In genomic region chr17:1467898-1468492, GRCh38 we compare ENCODE assay signal across 20 cellular contexts. TPM values are rescaled to one million over a fixed set of nuclear protein-coding genes. Genes with fewer than 3 reads are reported as not detected.
DNase-seq lines count a peak whose midpoint lies in the region; ATAC-seq and TF ChIP-seq lines count a peak whose summit lies in the region.
"Had no signal": no experiment of that assay in that cellular context is flagged by ENCODE, and none has a peak within 500 bp of the region (broad histone marks: within the 10 kb centered on the region; RNA-seq: fewer than 3 reads in every experiment).

No MANE protein-coding gene starts in this region.

- H3K27me3 Mint-ChIP-seq in activated T-cell treated with anti-CD3 and anti-CD28 coated beads, Interleukin-2, amount 50 U/mL, for 72 hours (ENCODE audit: low read depth): peaks cover 27% of the 10 kb centered on the region

- intact Hi-C loops in uterus (cut with DNase I; ENCODE audit: low total_unique reads): no loop called here

- no peak overlapping the region for H3K27ac Mint-ChIP-seq in activated T-cell treated with anti-CD3 and anti-CD28 coated beads, Interleukin-2, amount 50 U/mL, for 72 hours
- H3K27ac Mint-ChIP-seq: CD8-positive, alpha-beta memory T cell; immature natural killer cell had no signal

- H3K36me3 ChIP-seq in uterus: no peaks in the 10 kb centered on the region

- DNase-seq in activated T-cell treated with anti-CD3 and anti-CD28 coated beads, Interleukin-2, amount 50 U/mL, for 1 hour: peak; percentile 15
- no peak for DNase-seq in activated T-cell treated with anti-CD3 and anti-CD28 coated beads, Interleukin-2, amount 50 U/mL, for 72 hours
- DNase-seq in choroid plexus epithelial cell (ENCODE audit: low read depth) (peak; percentile 78), mucosa of gallbladder (ENCODE audit: low spot score) (peak; percentile 40), uterus (peak; percentile 69 to 73), retina (no peak)
- DNase-seq: activated naive CD4-positive, alpha-beta T cell treated with Interleukin-2 at 50 U/mL for 16 hours; CD8-positive, alpha-beta memory T cell; immature natural killer cell; NCI-H1436; NCI-H446 treated with DMSO at 0.1 percent for 48 hours; stimulated activated CD8-positive, alpha-beta memory T cell treated with anti-CD3 and anti-CD28 coated beads, Interleukin-4, amount 100 ng/mL, for 48 hours; SW 1271 had no signal

- no peak for ATAC-seq in activated T-cell treated with anti-CD3 and anti-CD28 coated beads, Interleukin-2, amount 50 U/mL, for 72 hours (replicated peaks in 1 of 2)
- ATAC-seq in HG03280 (IDR thresholded peaks at IDR 0.05; ENCODE audit: unreplicated experiment) (no peak), HG02798 (IDR thresholded peaks at IDR 0.05; ENCODE audit: poor library complexity, unreplicated experiment) (no peak)
- ATAC-seq: Panc1 had no signal

- H3K9me3 Mint-ChIP-seq in activated T-cell treated with anti-CD3 and anti-CD28 coated beads, Interleukin-2, amount 50 U/mL, for 72 hours: no peaks in the 10 kb centered on the region
- H3K9me3 Mint-ChIP-seq: CD8-positive, alpha-beta memory T cell had no signal

- H3K36me3 Mint-ChIP-seq in activated T-cell treated with anti-CD3 and anti-CD28 coated beads, Interleukin-2, amount 50 U/mL, for 72 hours (ENCODE audit: insufficient read depth in 2 of 2): peaks cover 5 to 7% of the 10 kb centered on the region in 2 donors

- no peak overlapping the region for H3K4me3 Mint-ChIP-seq in activated T-cell treated with anti-CD3 and anti-CD28 coated beads, Interleukin-2, amount 50 U/mL, for 72 hours
- H3K4me3 Mint-ChIP-seq: CD8-positive, alpha-beta memory T cell; immature natural killer cell had no signal

- H3K27me3 ChIP-seq in uterus: no peaks in the 10 kb centered on the region
- H3K27me3 ChIP-seq: body of pancreas had no signal

- peaks cover 14% of the 10 kb centered on the region for H3K4me1 Mint-ChIP-seq in activated T-cell treated with anti-CD3 and anti-CD28 coated beads, Interleukin-2, amount 50 U/mL, for 72 hours (ENCODE audit: low read depth)

- H3K9me3 ChIP-seq in uterus: no peaks in the 10 kb centered on the region
- H3K9me3 ChIP-seq: A549, body of pancreas had no signal

- TF ChIP-seq CTCF in choroid plexus epithelial cell (conservative IDR thresholded peaks at IDR 0.05; ENCODE audit: low read depth, low read length) (no peak), uterus (IDR thresholded peaks at IDR 0.05) (no peak)

- H3K4me1 ChIP-seq in uterus: no peaks in the 10 kb centered on the region
- H3K4me1 ChIP-seq: A549, parathyroid adenoma had no signal

- no peak for TF ChIP-seq POLR2A in uterus (IDR thresholded peaks at IDR 0.05)

- no peak overlapping the region for H3K27ac ChIP-seq in uterus
- H3K27ac ChIP-seq: A549, body of pancreas, parathyroid adenoma, VCaP had no signal

- no peak overlapping the region for H3K4me3 ChIP-seq in choroid plexus epithelial cell (ENCODE audit: low read depth, low read length)
- H3K4me3 ChIP-seq in uterus: no peak overlapping the region
- H3K4me3 ChIP-seq: A549, body of pancreas had no signal

RNA-seq across cellular contexts. Expression of gene CRK, which starts 12.0 kb away (rescaled TPM):
- total RNA-seq in activated T-cell treated with anti-CD3 and anti-CD28 coated beads, Interleukin-2, amount 50 U/mL, for 72 hours: 10 to 100 TPM; 18.7 to 22.9 TPM
- total RNA-seq in mucosa of gallbladder (82.2 TPM), uterus (100 to 1,000 TPM in 1 of 4 donors, 10 to 100 TPM in 3; 34.6 to 118 (median 57.3) TPM)

RNA-seq across cellular contexts. Expression of gene MYO1C, which starts 24.5 kb away (rescaled TPM):
- 10 to 100 TPM; 32.8 to 49.9 TPM for total RNA-seq in activated T-cell treated with anti-CD3 and anti-CD28 coated beads, Interleukin-2, amount 50 U/mL, for 72 hours
- total RNA-seq in mucosa of gallbladder: 285 TPM
- total RNA-seq in uterus: 100 to 1,000 TPM in 2 of 4 donors, 10 to 100 TPM in 2; 89.1 to 276 (median 116) TPM

RNA-seq across cellular contexts. Expression of gene INPP5K, which starts 48.4 kb away (rescaled TPM):
- 10 to 100 TPM; 48.4 to 51.2 TPM for total RNA-seq in activated T-cell treated with anti-CD3 and anti-CD28 coated beads, Interleukin-2, amount 50 U/mL, for 72 hours
- total RNA-seq in mucosa of gallbladder (38.6 TPM), uterus (10 to 100 TPM; 14.1 to 49.3 (median 31.4) TPM)

Comparison
In these comparisons a context has a peak if more than half of its experiments do, and no peak if none do; other contexts are left out.
1. DNase-seq: peak in activated T-cell treated with anti-CD3 and anti-CD28 coated beads, Interleukin-2, amount 50 U/mL, for 1 hour (single experiment), choroid plexus epithelial cell (single experiment), mucosa of gallbladder (single experiment) and uterus (2 of 2); none in activated T-cell treated with anti-CD3 and anti-CD28 coated beads, Interleukin-2, amount 50 U/mL, for 72 hours (0 of 2) and retina (single experiment).